Comparison of ENCODE assay signal across 8 cellular contexts in the genomic region with DNA sequence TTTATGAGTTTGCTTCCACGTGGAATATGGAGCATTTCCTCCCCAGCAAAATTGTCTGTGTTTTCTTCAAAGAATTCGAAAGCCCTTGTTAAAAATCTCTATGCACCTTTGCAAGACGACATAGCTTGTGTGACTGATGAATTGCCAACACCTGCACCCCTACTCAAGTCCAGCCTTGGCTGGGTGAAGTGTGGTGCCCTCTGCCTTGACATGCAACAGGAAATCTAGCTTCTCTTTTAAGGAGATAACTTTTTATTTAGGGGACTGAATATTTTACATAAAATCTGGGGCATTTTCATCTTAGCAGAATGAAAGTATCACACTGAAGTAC. TPM values are rescaled to one million over a fixed set of nuclear protein-coding genes. Genes with fewer than 3 reads are reported as not detected.
DNase-seq lines count a peak whose midpoint lies in the region; ATAC-seq, FAIRE-seq and TF ChIP-seq lines count a peak whose summit lies in the region.

No MANE protein-coding gene starts in this region.

- H3K79me2 ChIP-seq in mesendoderm (ENCODE audit: control insufficient read depth, insufficient read depth, low read length) = peaks cover 22% of the 10 kb centered on the region

- H3K79me1 ChIP-seq in mesendoderm (ENCODE audit: low read length) = peaks cover 14% of the 10 kb centered on the region

- peak; percentile 2 for DNase-seq in CD1c-positive myeloid dendritic cell (ENCODE audit: extremely low spot score)
- DNase-seq in KBM-7 = peak; percentile 61
- DNase-seq in bronchial epithelial cell (ENCODE audit: low read depth) = peak; percentile 18
- DNase-seq in mesendoderm = peak; percentile 34
- DNase-seq in NCI-H187 (lab: John Stamatoyannopoulos, UW) = no peak
- no peak for DNase-seq in effector CD8-positive, alpha-beta T cell (lab: John Stamatoyannopoulos, UW)
- DNase-seq in HTR-8/SVneo (ENCODE audit: insufficient read length, low spot score) = no peak

- H3K9ac ChIP-seq in mesendoderm (ENCODE audit: low read length) = peak overlapping the region; percentile 84

- no peak overlapping the region for H3K27ac ChIP-seq in mesendoderm (ENCODE audit: low read depth, low read length)

- in situ Hi-C loops in KBM-7 (cut with MboI; ENCODE audit: low pct_unique_long_range_greater_than_20kb, low sequenced_read_pairs) = no loop called here

- no peak overlapping the region for H3K23ac ChIP-seq in mesendoderm (ENCODE audit: low read length)

- H3K36me3 ChIP-seq in bronchial epithelial cell (ENCODE audit: control insufficient read depth, insufficient read depth, low read length) = no peaks in the 10 kb centered on the region
- no peaks in the 10 kb centered on the region for H3K36me3 ChIP-seq in mesendoderm (ENCODE audit: control insufficient read depth, insufficient read depth, low read length)

- peak overlapping the region; percentile 94 for H3K56ac ChIP-seq in mesendoderm (ENCODE audit: low read length)

- no peak overlapping the region for H4K8ac ChIP-seq in mesendoderm (ENCODE audit: low read depth, low read length)

- H3K4me2 ChIP-seq in mesendoderm (ENCODE audit: low read length) = peak overlapping the region; percentile 82

- H2BK120ac ChIP-seq in mesendoderm (ENCODE audit: low read depth, low read length) = no peak overlapping the region

- no peak overlapping the region for H2BK15ac ChIP-seq in mesendoderm (replicated peaks; ENCODE audit: low read depth)

- ATAC-seq in GM18909 (IDR thresholded peaks at IDR 0.05; ENCODE audit: poor library complexity, unreplicated experiment) = no peak

- H2BK5ac ChIP-seq in mesendoderm (ENCODE audit: low read length) = no peak overlapping the region

- H3K4ac ChIP-seq in mesendoderm (ENCODE audit: low read depth, low read length) = no peak overlapping the region

- peaks cover 6% of the 10 kb centered on the region for H3K4me1 ChIP-seq in mesendoderm (ENCODE audit: control insufficient read depth, low read depth, low read length)

- H3K18ac ChIP-seq in mesendoderm (ENCODE audit: low read length) = peak overlapping the region; percentile 6

- H3K4me3 ChIP-seq in bronchial epithelial cell (ENCODE audit: low read depth, low read length) (peak overlapping the region; percentile 91), mesendoderm (ENCODE audit: low read length) (peak overlapping the region; percentile 74)

- H3K27me3 ChIP-seq in bronchial epithelial cell (ENCODE audit: control insufficient read depth, insufficient read depth, low read length) = no peaks in the 10 kb centered on the region
- no peaks in the 10 kb centered on the region for H3K27me3 ChIP-seq in mesendoderm (ENCODE audit: insufficient read depth, low read length, poor library complexity)

- H4K5ac ChIP-seq in mesendoderm (ENCODE audit: low read length) = no peak overlapping the region

- WGBS in mesendoderm (ENCODE audit: extremely low coverage, insufficient coverage, low lambda C conversion rate) = no CpG with 5 or more reads among the region's 3 CpGs

- no peak for TF ChIP-seq CTCF in bronchial epithelial cell (IDR thresholded peaks at IDR 0.05; ENCODE audit: insufficient read depth, low read length, severe bottlenecking)

- no peak overlapping the region for H2AK5ac ChIP-seq in mesendoderm (ENCODE audit: low read length)

- FAIRE-seq in bronchial epithelial cell (lab: Jason Lieb, UNC) (no peak), HTR-8/SVneo (lab: Jason Lieb, UNC) (no peak)

RNA-seq across cellular contexts. Expression of a gene that starts 0.6 kb away (rescaled TPM):
- 9.7 and 16.0 TPM in 2 replicates for total RNA-seq in bronchial epithelial cell
- polyA plus RNA-seq in mesendoderm (2013, experiment 1 of 2) = 33.6 TPM
- polyA plus RNA-seq in mesendoderm (2013, experiment 2 of 2) = 33.6 TPM

RNA-seq across cellular contexts. Expression of a gene that starts 1.4 kb away (rescaled TPM):
- total RNA-seq in bronchial epithelial cell = 3.7 and 10.0 TPM in 2 replicates
- 5.9 TPM for polyA plus RNA-seq in mesendoderm (2013, experiment 1 of 2)
- 6.2 TPM for polyA plus RNA-seq in mesendoderm (2013, experiment 2 of 2)

Comparison
In these comparisons a context has a peak if more than half of its experiments do, and no peak if none do; other contexts are left out.
1. DNase-seq: peak in CD1c-positive myeloid dendritic cell (single experiment), KBM-7 (single experiment), bronchial epithelial cell (single experiment) and mesendoderm (single experiment); none in NCI-H187 (0 of 2), effector CD8-positive, alpha-beta T cell (single experiment) and HTR-8/SVneo (single experiment).